ENCODE assay signal across 8 cellular contexts in genomic region chr9:127979015-127979332, GRCh38. TPM values are rescaled to one million over a fixed set of nuclear protein-coding genes. Genes with fewer than 3 reads are reported as not detected.
DNase-seq lines count a peak whose midpoint lies in the region; ATAC-seq and TF ChIP-seq lines count a peak whose summit lies in the region.

No MANE protein-coding gene starts in this region.

- no peak for ATAC-seq in activated naive CD8-positive, alpha-beta T cell treated with anti-CD3 and anti-CD28 coated beads, Interleukin-2, amount 50 U/mL, for 24 hours
- no peak for ATAC-seq in GM21360 (IDR thresholded peaks at IDR 0.05; ENCODE audit: unreplicated experiment)

- peak overlapping the region; percentile 90 for H3K4me3 Mint-ChIP-seq in T-helper 1 cell treated with Interleukin-12 subunit alpha and Interleukin-12 subunit beta and Interleukin-4 antibody, amounts not matched to agents 30 μg/mL and 1 μg/mL, for 36 hours
- H3K4me3 Mint-ChIP-seq in activated naive CD8-positive, alpha-beta T cell treated with anti-CD3 and anti-CD28 coated beads, Interleukin-2, amount 50 U/mL, for 24 hours, result peak overlapping the region; percentile 91

- H3K27me3 Mint-ChIP-seq in T-helper 1 cell treated with Interleukin-12 subunit alpha and Interleukin-12 subunit beta and Interleukin-4 antibody, amounts not matched to agents 30 μg/mL and 1 μg/mL, for 36 hours (ENCODE audit: low read depth), result no peaks in the 10 kb centered on the region
- H3K27me3 Mint-ChIP-seq in activated naive CD8-positive, alpha-beta T cell treated with anti-CD3 and anti-CD28 coated beads, Interleukin-2, amount 50 U/mL, for 24 hours, result no peaks in the 10 kb centered on the region

- peak overlapping the region; percentile 99 for H3K27ac ChIP-seq in substantia nigra (ENCODE audit: low read depth, low read length, poor library complexity, severe bottlenecking)

- no peaks in the 10 kb centered on the region for H3K36me3 ChIP-seq in kidney epithelial cell (ENCODE audit: control insufficient read depth, insufficient read depth, low read length)

- H3K36me3 Mint-ChIP-seq in T-helper 1 cell treated with Interleukin-12 subunit alpha and Interleukin-12 subunit beta and Interleukin-4 antibody, amounts not matched to agents 30 μg/mL and 1 μg/mL, for 36 hours (ENCODE audit: low read depth), result peaks cover 35% of the 10 kb centered on the region
- no peaks in the 10 kb centered on the region for H3K36me3 Mint-ChIP-seq in activated naive CD8-positive, alpha-beta T cell treated with anti-CD3 and anti-CD28 coated beads, Interleukin-2, amount 50 U/mL, for 24 hours (ENCODE audit: low read depth)

- H3K4me1 Mint-ChIP-seq in T-helper 1 cell treated with Interleukin-12 subunit alpha and Interleukin-12 subunit beta and Interleukin-4 antibody, amounts not matched to agents 30 μg/mL and 1 μg/mL, for 36 hours (ENCODE audit: low read depth), result peaks cover 62% of the 10 kb centered on the region
- peaks cover 78% of the 10 kb centered on the region for H3K4me1 Mint-ChIP-seq in activated naive CD8-positive, alpha-beta T cell treated with anti-CD3 and anti-CD28 coated beads, Interleukin-2, amount 50 U/mL, for 24 hours

- no peaks in the 10 kb centered on the region for H3K9me3 Mint-ChIP-seq in T-helper 1 cell treated with Interleukin-12 subunit alpha and Interleukin-12 subunit beta and Interleukin-4 antibody, amounts not matched to agents 30 μg/mL and 1 μg/mL, for 36 hours
- no peaks in the 10 kb centered on the region for H3K9me3 Mint-ChIP-seq in activated naive CD8-positive, alpha-beta T cell treated with anti-CD3 and anti-CD28 coated beads, Interleukin-2, amount 50 U/mL, for 24 hours

- DNase-seq in T-helper 1 cell (no peak), kidney epithelial cell (ENCODE audit: low read depth) (no peak), substantia nigra (lab: John Stamatoyannopoulos, UW) (no peak), DMS153 treated with DMSO at 0.1 percent for 48 hours (lab: John Stamatoyannopoulos, UW; ENCODE audit: unreplicated experiment) (no peak), NCI-H1930 (lab: John Stamatoyannopoulos, UW) (no peak)
- no peak for DNase-seq in activated naive CD8-positive, alpha-beta T cell treated with anti-CD3 and anti-CD28 coated beads, Interleukin-2, amount 50 U/mL, for 24 hours

- no peak for TF ChIP-seq CTCF in kidney epithelial cell (IDR thresholded peaks at IDR 0.05; ENCODE audit: insufficient read depth, low read length, poor library complexity, severe bottlenecking)

- H3K27ac Mint-ChIP-seq in T-helper 1 cell treated with Interleukin-12 subunit alpha and Interleukin-12 subunit beta and Interleukin-4 antibody, amounts not matched to agents 30 μg/mL and 1 μg/mL, for 36 hours, result peak overlapping the region; percentile 68
- peak overlapping the region; percentile 88 for H3K27ac Mint-ChIP-seq in activated naive CD8-positive, alpha-beta T cell treated with anti-CD3 and anti-CD28 coated beads, Interleukin-2, amount 50 U/mL, for 24 hours

- no peaks in the 10 kb centered on the region for H3K27me3 ChIP-seq in kidney epithelial cell (ENCODE audit: control insufficient read depth, insufficient read depth, low read length)

- H3K4me3 ChIP-seq in kidney epithelial cell (ENCODE audit: low read depth, low read length), result peak overlapping the region; percentile 66

RNA-seq across cellular contexts. Expression of gene EEIG1, which starts 1.8 kb away (rescaled TPM):
- total RNA-seq in kidney epithelial cell, result 16.5 and 29.4 TPM in 2 replicates

RNA-seq across cellular contexts. Expression of gene DPM2, which starts 41.3 kb away (rescaled TPM):
- total RNA-seq in kidney epithelial cell, result 31.8 and 33.1 TPM in 2 replicates

RNA-seq across cellular contexts. Expression of gene PIP5KL1, which starts 48.4 kb away (rescaled TPM):
- total RNA-seq in kidney epithelial cell, result 3.6 and 4.2 TPM in 2 replicates
